Comparison of ENCODE assay signal across 9 cellular contexts in the genomic region with DNA sequence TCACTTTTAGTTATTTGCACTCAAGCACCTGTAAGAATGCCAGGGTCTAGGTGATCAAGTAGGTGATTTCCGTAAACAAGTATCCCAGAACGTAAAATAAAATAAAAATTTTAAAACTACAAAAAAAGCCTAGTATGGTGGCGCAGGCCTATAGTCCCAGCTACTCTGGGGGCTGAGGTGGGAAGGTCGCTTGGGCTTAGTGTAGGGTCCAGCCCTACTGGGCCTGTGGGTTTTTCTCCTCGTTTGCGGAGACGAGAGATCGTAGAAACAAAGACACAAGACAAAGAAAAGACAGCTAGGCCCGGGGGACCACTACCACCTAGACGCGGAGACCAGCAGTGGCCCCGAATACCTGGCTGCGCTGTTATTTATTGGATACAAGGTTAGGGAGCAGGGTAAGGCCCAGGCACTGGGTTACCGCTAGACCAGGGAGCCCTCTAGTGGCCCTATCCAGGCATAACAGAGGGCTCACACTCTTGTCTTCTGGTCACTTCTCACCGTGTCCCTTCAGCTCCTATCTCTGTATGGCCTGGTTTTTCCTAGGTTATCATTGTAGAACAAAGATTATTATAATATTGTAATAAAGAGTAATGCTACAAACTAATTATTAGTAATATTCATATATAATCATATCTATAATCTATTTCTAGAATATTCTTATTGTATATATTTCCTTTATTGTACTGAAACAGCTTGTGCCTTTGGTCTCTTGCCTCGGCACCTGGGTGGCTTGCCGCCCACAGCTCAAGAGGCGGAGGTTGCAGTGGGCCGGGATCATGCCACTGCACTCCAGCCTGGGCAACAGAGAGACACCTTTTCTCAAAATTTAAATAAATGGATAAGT. TPM values are rescaled to one million over a fixed set of nuclear protein-coding genes. Genes with fewer than 3 reads are reported as not detected.
A peak's percentile ranks its signal among the peaks of the same experiment; 100 is the strongest.
DNase-seq lines count a peak whose midpoint lies in the region; ATAC-seq and TF ChIP-seq lines count a peak whose summit lies in the region.
"Had no signal": no experiment of that assay in that cellular context is flagged by ENCODE, and none has a peak within 500 bp of the region (broad histone marks: within the 10 kb centered on the region; RNA-seq: fewer than 3 reads in every experiment).

No MANE protein-coding gene starts in this region.

- peak; percentile 73 for TF ChIP-seq CTCF in H9 (conservative IDR thresholded peaks at IDR 0.05)

- H4K20me1 ChIP-seq in H9 (ENCODE audit: control insufficient read depth, insufficient read depth, insufficient read length): no peaks in the 10 kb centered on the region

- H2AK5ac ChIP-seq in H9 (ENCODE audit: insufficient read length, low read length): no peak overlapping the region

- H3K4me2 ChIP-seq in H9 (ENCODE audit: insufficient read depth, insufficient read length, low read length): no peak overlapping the region

- H4K5ac ChIP-seq in H9 (ENCODE audit: insufficient read length, low read depth, low read length): no peak overlapping the region

- H3K9me3 ChIP-seq in H9 (ENCODE audit: control insufficient read depth, low read depth, low read length): peaks cover 69% of the 10 kb centered on the region

- H3K56ac ChIP-seq in H9 (ENCODE audit: insufficient read length, low read depth, low read length): no peak overlapping the region

- ATAC-seq in GM21515 (IDR thresholded peaks at IDR 0.05; ENCODE audit: unreplicated experiment): no peak

- H3K36me3 Mint-ChIP-seq in H9 (ENCODE audit: insufficient read depth in 1 of 3, low read depth in 3 of 3): peaks cover 0 to 2% (median 0%) of the 10 kb centered on the region in 3 experiments; a peak in 1 of 7 replicates

- H3K18ac ChIP-seq in H9 (ENCODE audit: insufficient read length, low read depth, low read length): no peak overlapping the region

- DNase-seq in DMS114 treated with DMSO at 0.1 percent for 48 hours (lab: John Stamatoyannopoulos, UW; ENCODE audit: unreplicated experiment) (peak; percentile 7), H9 (peak; percentile 63), NCI-H774 (lab: John Stamatoyannopoulos, UW) (peak; percentile 54), activated T-cell treated with anti-CD3 and anti-CD28 coated beads for 48 hours (ENCODE audit: low read depth) (peak; percentile 22), fibroblast of the conjunctiva (ENCODE audit: low read depth) (peak; percentile 10), posterior cingulate gyrus (peak in 8 of 10 donors; percentile 16 to 88 (median 42)), amniotic stem cell (lab: John Stamatoyannopoulos, UW) (no peak)

- no peak overlapping the region for H4K8ac ChIP-seq in H9 (replicated peaks; ENCODE audit: insufficient read length, low read depth, low read length)

- no peaks in the 10 kb centered on the region for H3K4me1 ChIP-seq in H9 (ENCODE audit: insufficient read depth, low read length)

- H3K27me3 ChIP-seq in H9 (ENCODE audit: insufficient read depth, low read length): no peaks in the 10 kb centered on the region

- no peak overlapping the region for H2BK12ac ChIP-seq in H9 (ENCODE audit: insufficient read length, low read depth, low read length)

- H3K23me2 ChIP-seq in H9 (ENCODE audit: insufficient read length, low read depth, low read length, poor library complexity, severe bottlenecking): no peaks in the 10 kb centered on the region

- H2BK15ac ChIP-seq in H9 (ENCODE audit: low read depth, low read length): no peak overlapping the region

- H2BK20ac ChIP-seq in H9 (ENCODE audit: low read depth, low read length, poor library complexity, severe bottlenecking): no peak overlapping the region

- H3K4me1 Mint-ChIP-seq in H9: no peaks in the 10 kb centered on the region

- no peak overlapping the region for H2BK5ac ChIP-seq in H9 (ENCODE audit: insufficient read length, low read length)

- H2AFZ ChIP-seq in H9 (ENCODE audit: low read length): no peak overlapping the region

- H3T11ph ChIP-seq in H9 (ENCODE audit: low read length): no peak overlapping the region

- intact Hi-C loops in posterior cingulate gyrus (cut with DNase I): no loop called here

- peaks cover 48 to 60% of the 10 kb centered on the region in 2 experiments for H3K9me3 Mint-ChIP-seq in H9

- H3K27me3 Mint-ChIP-seq in H9 (ENCODE audit: low read depth): peaks cover 2% of the 10 kb centered on the region

- no peaks in the 10 kb centered on the region for H3K79me2 ChIP-seq in H9 (ENCODE audit: insufficient read depth, low read length)

- no CpG with 5 or more reads among the region's 19 CpGs for WGBS in H9 (ENCODE audit: extremely low coverage, insufficient read length, low lambda C conversion rate)

- H3K4me3 Mint-ChIP-seq in H9: no peak overlapping the region

- no peak overlapping the region for H3K27ac ChIP-seq in H9 (ENCODE audit: insufficient read length, low read depth, low read length)

- no peaks in the 10 kb centered on the region for H3K79me1 ChIP-seq in H9 (ENCODE audit: insufficient read depth, low read depth, low read length, poor library complexity, severe bottlenecking)

- no peak overlapping the region for H3K27ac Mint-ChIP-seq in H9

- H2BK120ac ChIP-seq in H9 (ENCODE audit: low read depth, low read length, poor library complexity, severe bottlenecking): no peak overlapping the region

- H3K9ac ChIP-seq in H9 (ENCODE audit: extremely low read depth, insufficient read length, low read length): no peak overlapping the region

- no peak overlapping the region for H3K14ac ChIP-seq in H9 (ENCODE audit: insufficient read depth, low read length)

- no peak overlapping the region for H3K23ac ChIP-seq in H9 (ENCODE audit: insufficient read length, low read depth, low read length)

- H3K4ac ChIP-seq in H9 (ENCODE audit: low read depth, low read length): no peak overlapping the region

- no peak overlapping the region for H4K91ac ChIP-seq in H9 (ENCODE audit: insufficient read length, low read depth, low read length)

RNA-seq across cellular contexts. Expression of a gene that starts 38.4 kb away (rescaled TPM):
- not detected in 2 replicates for total RNA-seq in H9 (2021)
- total RNA-seq: T-helper 2 cell treated with Interferon-gamma antibody and Interleukin-4, amounts not matched to agents 100 ng/mL and 5 ng/mL, for 36 hours had no signal

RNA-seq across cellular contexts. Expression of a gene that starts 38.6 kb away (rescaled TPM):
- not detected in 2 replicates for total RNA-seq in H9 (2021)
- total RNA-seq: T-helper 2 cell treated with Interferon-gamma antibody and Interleukin-4, amounts not matched to agents 100 ng/mL and 5 ng/mL, for 36 hours had no signal

RNA-seq across cellular contexts. Expression of a gene that starts 41.9 kb away (rescaled TPM):
- total RNA-seq in H9 (2021): 22.5 and 22.6 TPM in 2 replicates

RNA-seq across cellular contexts. Expression of a gene that starts 53.4 kb away (rescaled TPM):
- 12.3 and 12.8 TPM in 2 replicates for total RNA-seq in H9 (2021)
